In genomic region chr2:169512525-169512924, GRCh38 we compare ENCODE assay signal across 18 cellular contexts. TPM values are rescaled to one million over a fixed set of nuclear protein-coding genes. Genes with fewer than 3 reads are reported as not detected.
DNase-seq lines count a peak whose midpoint lies in the region; ATAC-seq and TF ChIP-seq lines count a peak whose summit lies in the region.
"Had no signal": no experiment of that assay in that cellular context is flagged by ENCODE, and none has a peak within 500 bp of the region (broad histone marks: within the 10 kb centered on the region; RNA-seq: fewer than 3 reads in every experiment).

No MANE protein-coding gene starts in this region.

- DNase-seq in DMS79 treated with DMSO at 0.1 percent for 48 hours (lab: John Stamatoyannopoulos, UW) (peak; percentile 20), DMS79 (lab: John Stamatoyannopoulos, UW) (no peak), NCI-H69 (lab: John Stamatoyannopoulos, UW) (peak; percentile 40), fibroblast of villous mesenchyme (ENCODE audit: low read depth) (peak; percentile 25), gastrocnemius medialis (no peak), tibial artery (no peak), NCI-H1105 treated with DMSO at 0.1 percent for 48 hours (lab: John Stamatoyannopoulos, UW) (no peak)
- DNase-seq: 8988T; activated CD4-positive, alpha-beta T cell treated with anti-CD3 and anti-CD28 coated beads, Interleukin-2, amount 10 ng/mL, durations not matched to agents 24 days and 14 days; erythroblast; GF-D8; natural killer cell; NCI-H226; pancreas; stimulated activated CD4-positive, alpha-beta T cell treated with anti-CD3 and anti-CD28 coated beads, Interleukin-4, amount 100 ng/mL, for 4 hours had no signal

- TF ChIP-seq POLR2A in gastrocnemius medialis (IDR thresholded peaks at IDR 0.05): no peak

- no peak for TF ChIP-seq CTCF in fibroblast of villous mesenchyme (IDR thresholded peaks at IDR 0.05; ENCODE audit: insufficient read depth, low read depth, low read length)
- TF ChIP-seq CTCF in gastrocnemius medialis (IDR thresholded peaks at IDR 0.05 in 4 of 5, conservative IDR thresholded peaks at IDR 0.05 in 1 of 5): no peak
- no peak for TF ChIP-seq CTCF in tibial artery (IDR thresholded peaks at IDR 0.05)

- H3K4me1 ChIP-seq in gastrocnemius medialis (peaks cover 30 to 33% of the 10 kb centered on the region in 2 donors), tibial artery (peaks cover 0 to 34% (median 3%) of the 10 kb centered on the region in 4 donors)

- H3K9me3 ChIP-seq in gastrocnemius medialis (no peaks in the 10 kb centered on the region), tibial artery (no peaks in the 10 kb centered on the region)
- H3K9me3 ChIP-seq: pancreas had no signal

- no peaks in the 10 kb centered on the region for H3K27me3 ChIP-seq in gastrocnemius medialis
- H3K27me3 ChIP-seq in tibial artery: no peaks in the 10 kb centered on the region
- H3K27me3 ChIP-seq: pancreas had no signal

- peaks cover 0 to 24% of the 10 kb centered on the region in 2 donors for H3K36me3 ChIP-seq in gastrocnemius medialis
- no peaks in the 10 kb centered on the region for H3K36me3 ChIP-seq in tibial artery
- H3K36me3 ChIP-seq: pancreas had no signal

- ATAC-seq in gastrocnemius medialis (no peak), SK-N-SH treated with all-trans-retinoic acid at 6 μM for 48 hours (no peak)
- ATAC-seq: activated T-helper 17 cell treated with anti-CD3 and anti-CD28 coated beads, Interleukin-2, amount 50 U/mL, for 72 hours; natural killer cell had no signal

- intact Hi-C loops in gastrocnemius medialis (cut with DNase I; ENCODE audit: low total_unique reads) (loop anchor here (5.0 to 10.0 kb wide), 2 partner anchors 312 to 1650 kb away; partner anchors contain the start of genes METTL5, TLK1 and UBR3), tibial artery (cut with DNase I; ENCODE audit: low total_unique reads) (no loop called here)

- H3K27ac ChIP-seq in gastrocnemius medialis (peak overlapping the region; percentile 90 to 95 (median 92)), tibial artery (no peak overlapping the region)
- H3K27ac ChIP-seq: pancreas had no signal

- in situ Hi-C loops in gastrocnemius medialis (cut with MboI; ENCODE audit: low sequenced_read_pairs in 4 of 4): no loop called here

- H3K4me3 ChIP-seq in fibroblast of villous mesenchyme (ENCODE audit: low read depth, low read length): no peak overlapping the region
- H3K4me3 ChIP-seq in gastrocnemius medialis: peak overlapping the region; percentile 71 to 74 (median 72)
- H3K4me3 ChIP-seq in tibial artery: no peak overlapping the region
- H3K4me3 ChIP-seq: pancreas had no signal

TF ChIP-seq in SK-N-SH treated with all-trans-retinoic acid at 6 μM for 48 hours, 23 proteins besides CTCF, POLR2A, EP300 and RAD21:
- TF ChIP-seq RARB (CRISPR knock-in tag; IDR thresholded peaks at IDR 0.05) (no peak), SNAI2 (CRISPR knock-in tag; IDR thresholded peaks at IDR 0.05) (no peak), ZC3H10 (CRISPR knock-in tag; IDR thresholded peaks at IDR 0.05) (no peak)

RNA-seq across cellular contexts. Expression of gene KLHL41, which starts 3.0 kb away (rescaled TPM):
- total RNA-seq in fibroblast of villous mesenchyme: 0.32 and 0.43 TPM in 2 replicates
- total RNA-seq in gastrocnemius medialis: 1,000 to 10,000 TPM; 2,008 to 3,010 (median 2,782) TPM
- total RNA-seq: activated T-helper 17 cell treated with anti-CD3 and anti-CD28 coated beads, Interleukin-2, amount 50 U/mL, for 72 hours; H1; natural killer cell had no signal

RNA-seq across cellular contexts. Expression of gene BBS5, which starts 33.2 kb away (rescaled TPM):
- total RNA-seq in fibroblast of villous mesenchyme: 5.6 and 6.1 TPM in 2 replicates
- 10 to 100 TPM in 1 of 4 donors, 1 to 10 TPM in 3; 4.5 to 17.8 (median 8.0) TPM for total RNA-seq in gastrocnemius medialis

Comparison
In these comparisons a context has a peak if more than half of its experiments do, and no peak if none do; other contexts are left out.
1. DNase-seq: peak in DMS79 treated with DMSO at 0.1 percent for 48 hours (single experiment), NCI-H69 (single experiment) and fibroblast of villous mesenchyme (single experiment); none in DMS79 (single experiment), gastrocnemius medialis (0 of 2), tibial artery (0 of 2) and NCI-H1105 treated with DMSO at 0.1 percent for 48 hours (single experiment).
2. H3K4me3 ChIP-seq: peak in gastrocnemius medialis (4 of 4); none in fibroblast of villous mesenchyme (single experiment) and tibial artery (0 of 2).
3. H3K27ac ChIP-seq: peak in gastrocnemius medialis (4 of 4); none in tibial artery (0 of 2).
4. RNA of gene KLHL41, which starts 3.0 kb away (total RNA-seq): 2,008 to 3,010 TPM in gastrocnemius medialis; 0.32 to 0.43 TPM in fibroblast of villous mesenchyme; every median in the first group is over 1,000 times any median in the second.